ENCODE assay signal across 8 cellular contexts in genomic region chr6:144265390-144265789, GRCh38. TPM values are rescaled to one million over a fixed set of nuclear protein-coding genes. Genes with fewer than 3 reads are reported as not detected.
DNase-seq lines count a peak whose midpoint lies in the region; ATAC-seq, FAIRE-seq and TF ChIP-seq lines count a peak whose summit lies in the region.

No MANE protein-coding gene starts in this region.

- POLR2A ChIA-PET in A549 (lab: Yijun Ruan, JAX) = interaction anchor here (0.9 to 1.4 kb wide), 2 partner anchors 21 to 49 kb away, joined by 3 to 6 read pairs; no protein-coding TSS in a partner anchor
- POLR2A ChIA-PET in CD4-positive, alpha-beta T cell (lab: Charles Lee) = no interaction called here

- CTCF ChIA-PET in A549 (lab: Yijun Ruan, JAX) = interaction anchor here (0.9 to 1.6 kb wide), 5 partner anchors 13 to 49 kb away, joined by 3 to 5 read pairs (median 4); no protein-coding TSS in a partner anchor
- CTCF ChIA-PET in CD4-positive, alpha-beta T cell (lab: Charles Lee) = no interaction called here

- WGBS in A549 (ENCODE audit: missing lambda C conversion rate) = 6% methylated on average over 5 of the region's 5 CpGs
- 75 to 76% methylated on average over 5 of the region's 5 CpGs for WGBS in GM23248 (ENCODE audit: low coverage in 1 of 2, low lambda C conversion rate in 2 of 2, missing lambda C conversion rate in 2 of 2), 2 experiments

- no peak overlapping the region for H3K27ac Mint-ChIP-seq in CD4-positive, alpha-beta T cell

- no peaks in the 10 kb centered on the region for H3K4me1 Mint-ChIP-seq in CD4-positive, alpha-beta T cell (ENCODE audit: low read depth)

- H3K27ac ChIP-seq in A549 (peak overlapping the region; percentile 87 to 90), GM23248 (peak overlapping the region; percentile 88), skin epidermis (peak overlapping the region in 12 of 21 experiments; percentile 1 to 81 (median 50))
- no peak overlapping the region for H3K27ac ChIP-seq in CD4-positive, alpha-beta T cell (ENCODE audit: low read depth, low read length)

- H3K79me2 ChIP-seq in GM23248 (ENCODE audit: insufficient read depth) = no peaks in the 10 kb centered on the region

- H3K4me2 ChIP-seq in A549 (peak overlapping the region; percentile 90), GM23248 (ENCODE audit: unreplicated experiment) (peak overlapping the region; percentile 78)

- 0 out of 2 replicates have a peak overlapping the region, but pooled peaks have one; percentile 57 for H2AFZ ChIP-seq in GM23248

- TF ChIP-seq EP300 in A549 (IDR thresholded peaks at IDR 0.05) = no peak

- no peaks in the 10 kb centered on the region for H3K27me3 ChIP-seq in GM23248 (replicated peaks; ENCODE audit: insufficient read depth)
- H3K27me3 ChIP-seq in CD4-positive, alpha-beta T cell (ENCODE audit: control insufficient read depth, insufficient read depth, low read length) = no peaks in the 10 kb centered on the region

- peaks cover under 1% of the 10 kb centered on the region for H3K9me3 Mint-ChIP-seq in CD4-positive, alpha-beta T cell

- peaks cover 42% of the 10 kb centered on the region for H3F3A ChIP-seq in GM23248 (ENCODE audit: insufficient read depth)

- H3K9me2 ChIP-seq in GM23248 (ENCODE audit: insufficient read depth) = no peaks in the 10 kb centered on the region

- H3K9me3 ChIP-seq in A549 (no peaks in the 10 kb centered on the region), GM23248 (ENCODE audit: low read depth) (no peaks in the 10 kb centered on the region)
- H3K9me3 ChIP-seq in CD4-positive, alpha-beta T cell (ENCODE audit: control insufficient read depth, low read length) = no peaks in the 10 kb centered on the region

- H3K36me3 ChIP-seq in GM23248 (ENCODE audit: low read depth) = no peaks in the 10 kb centered on the region

- no peak for FAIRE-seq in A549 (lab: Jason Lieb, UNC)

- H3K4me1 ChIP-seq in A549 (peaks cover 37% of the 10 kb centered on the region), GM23248 (ENCODE audit: insufficient read depth) (peaks cover 41% of the 10 kb centered on the region)

- H3K27me3 Mint-ChIP-seq in CD4-positive, alpha-beta T cell = no peaks in the 10 kb centered on the region

- H3K4me3 ChIP-seq in A549 (peak overlapping the region; percentile 8; the same call in 2 of the 3 replicates), GM23248 (peak overlapping the region; percentile 40; the same call in 1 of the 2 replicates), NB4 (ENCODE audit: low read depth, low read length) (no peak overlapping the region), fibroblast of mammary gland (ENCODE audit: control insufficient read depth, low read depth, low read length) (no peak overlapping the region), skin epidermis (no peak overlapping the region)

- ATAC-seq in A549 = peak in 1 of 2 experiments; percentile 40; a peak in 3 of 6 replicates
- no peak for ATAC-seq in CD4-positive, alpha-beta T cell (ENCODE audit: poor library complexity)
- ATAC-seq in HG03439 (IDR thresholded peaks at IDR 0.05; ENCODE audit: unreplicated experiment) = no peak

- H4K20me1 ChIP-seq in GM23248 (ENCODE audit: insufficient read depth) = no peaks in the 10 kb centered on the region

- intact Hi-C loops in CD4-positive, alpha-beta T cell (cut with DNase I, micrococcal nuclease) = no loop called here

- no peaks in the 10 kb centered on the region for H3K36me3 Mint-ChIP-seq in CD4-positive, alpha-beta T cell (ENCODE audit: low read depth)

- peak overlapping the region; percentile 24; the same call in 1 of the 2 replicates for H3K9ac ChIP-seq in GM23248

- no peak for TF ChIP-seq RAD21 in A549 (conservative IDR thresholded peaks at IDR 0.05 in 1 of 2, IDR thresholded peaks at IDR 0.05 in 1 of 2)

- TF ChIP-seq CTCF in A549 (IDR thresholded peaks at IDR 0.05) = no peak
- TF ChIP-seq CTCF in NB4 (IDR thresholded peaks at IDR 0.05; ENCODE audit: low read depth, low read length) = no peak
- no peak for TF ChIP-seq CTCF in fibroblast of mammary gland (conservative IDR thresholded peaks at IDR 0.05; ENCODE audit: control insufficient read depth, insufficient read depth, low read depth, low read length)
- TF ChIP-seq CTCF in CD4-positive, alpha-beta T cell (IDR thresholded peaks at IDR 0.05) = no peak

- in situ Hi-C loops in GM23248 (cut with MboI) = no loop called here

- no peak for TF ChIP-seq POLR2A in A549 (IDR thresholded peaks at IDR 0.05; ENCODE audit: low read length)
- TF ChIP-seq POLR2A in NB4 (IDR thresholded peaks at IDR 0.05; ENCODE audit: extremely low read depth, insufficient read length) = no peak

- no peak overlapping the region for H3K4me3 Mint-ChIP-seq in CD4-positive, alpha-beta T cell

- DNase-seq in A549 (ENCODE audit: low read depth in 1 of 2, low spot score in 1 of 2) = peak; percentile 31 to 66
- peak; percentile 33 for DNase-seq in GM23248
- DNase-seq in NB4 (ENCODE audit: low read depth) = peak; percentile 21
- DNase-seq in fibroblast of mammary gland (ENCODE audit: low read depth) = peak; percentile 47
- no peak for DNase-seq in CD4-positive, alpha-beta T cell
- no peak for DNase-seq in NCI-H187 treated with DMSO at 0.1 percent for 48 hours (lab: John Stamatoyannopoulos, UW)

TF ChIP-seq in A549, 52 proteins besides CTCF, POLR2A, EP300 and RAD21:
- TF ChIP-seq NFE2L2 (conservative IDR thresholded peaks at IDR 0.05; ENCODE audit: low read length) (no peak), ESRRA (IDR thresholded peaks at IDR 0.05; ENCODE audit: borderline replicate concordance, low read length) (no peak), TP53 (CRISPR knock-in tag; IDR thresholded peaks at IDR 0.05) (no peak), ZNF302 (CRISPR knock-in tag; IDR thresholded peaks at IDR 0.05) (no peak), HDAC2 (IDR thresholded peaks at IDR 0.05) (no peak), EHF (CRISPR knock-in tag; IDR thresholded peaks at IDR 0.05) (no peak), CBX2 (IDR thresholded peaks at IDR 0.05; ENCODE audit: borderline replicate concordance, low read depth) (no peak), MYC (IDR thresholded peaks at IDR 0.05; ENCODE audit: borderline replicate concordance, low read length) (no peak), ELK1 (IDR thresholded peaks at IDR 0.05; ENCODE audit: low read depth, low read length) (no peak), GATA3 (IDR thresholded peaks at IDR 0.05; ENCODE audit: borderline replicate concordance) (no peak), FOSB (CRISPR knock-in tag; IDR thresholded peaks at IDR 0.05) (no peak), BHLHE40 (IDR thresholded peaks at IDR 0.05; ENCODE audit: low read depth, low read length) (no peak), FOSL2 (IDR thresholded peaks at IDR 0.05) (no peak), FOSL2 (CRISPR knock-in tag; IDR thresholded peaks at IDR 0.05) (no peak), PHF8 (IDR thresholded peaks at IDR 0.05; ENCODE audit: borderline replicate concordance, low read depth) (no peak), MAZ (IDR thresholded peaks at IDR 0.05; ENCODE audit: borderline replicate concordance, low read depth, low read length) (no peak), CBX8 (IDR thresholded peaks at IDR 0.05) (no peak), POLR2AphosphoS2 (conservative IDR thresholded peaks at IDR 0.05; ENCODE audit: low read length) (no peak)
- TF ChIP-seq, protein P1, sequence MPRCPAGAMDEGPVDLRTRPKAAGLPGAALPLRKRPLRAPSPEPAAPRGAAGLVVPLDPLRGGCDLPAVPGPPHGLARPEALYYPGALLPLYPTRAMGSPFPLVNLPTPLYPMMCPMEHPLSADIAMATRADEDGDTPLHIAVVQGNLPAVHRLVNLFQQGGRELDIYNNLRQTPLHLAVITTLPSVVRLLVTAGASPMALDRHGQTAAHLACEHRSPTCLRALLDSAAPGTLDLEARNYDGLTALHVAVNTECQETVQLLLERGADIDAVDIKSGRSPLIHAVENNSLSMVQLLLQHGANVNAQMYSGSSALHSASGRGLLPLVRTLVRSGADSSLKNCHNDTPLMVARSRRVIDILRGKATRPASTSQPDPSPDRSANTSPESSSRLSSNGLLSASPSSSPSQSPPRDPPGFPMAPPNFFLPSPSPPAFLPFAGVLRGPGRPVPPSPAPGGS (IDR thresholded peaks at IDR 0.05) = no peak
- TF ChIP-seq, protein P2, sequence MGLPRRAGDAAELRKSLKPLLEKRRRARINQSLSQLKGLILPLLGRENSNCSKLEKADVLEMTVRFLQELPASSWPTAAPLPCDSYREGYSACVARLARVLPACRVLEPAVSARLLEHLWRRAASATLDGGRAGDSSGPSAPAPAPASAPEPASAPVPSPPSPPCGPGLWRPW (IDR thresholded peaks at IDR 0.05) = no peak
- TF ChIP-seq, protein P3, sequence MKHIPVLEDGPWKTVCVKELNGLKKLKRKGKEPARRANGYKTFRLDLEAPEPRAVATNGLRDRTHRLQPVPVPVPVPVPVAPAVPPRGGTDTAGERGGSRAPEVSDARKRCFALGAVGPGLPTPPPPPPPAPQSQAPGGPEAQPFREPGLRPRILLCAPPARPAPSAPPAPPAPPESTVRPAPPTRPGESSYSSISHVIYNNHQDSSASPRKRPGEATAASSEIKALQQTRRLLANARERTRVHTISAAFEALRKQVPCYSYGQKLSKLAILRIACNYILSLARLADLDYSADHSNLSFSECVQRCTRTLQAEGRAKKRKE (CRISPR knock-in tag; IDR thresholded peaks at IDR 0.05; ENCODE audit: low read depth) = no peak

RNA-seq across cellular contexts. Expression of gene UTRN, which starts 19.7 kb away (rescaled TPM):
- polyA plus RNA-seq in A549 (2011; rRNA removed) (20.8 and 30.6 TPM in 2 replicates), A549 (2017; fragmentation: RNase III; extraction: RNeasy Plus Mini Kit Qiagen cat#74134 plus additional on column Dnase treatment) (10.6 to 11.3 TPM (median 11.2 TPM) in 3 replicates), GM23248 (2016; fragmentation: Nextera tagmentation; extraction: Ambion mirVana) (46.6 and 49.4 TPM in 2 replicates)
- 3.5 TPM in 2 replicates for polyA plus RNA-seq in A549 (2012; cell fraction: cytosol; rRNA removed)
- 5.8 and 9.8 TPM in 2 replicates for polyA plus RNA-seq in A549 (2012; cell fraction: nucleus; rRNA removed)
- 34.9 and 37.7 TPM in 2 replicates for polyA minus RNA-seq in A549 (2011; rRNA and poly(A)+ RNA removed)
- total RNA-seq in GM23248 (2014; rRNA removed; shearing (Covaris generic)) = 103 TPM in 2 replicates
- 100 to 1,000 TPM; 143 to 153 TPM for total RNA-seq in CD4-positive, alpha-beta T cell

Comparison
In these comparisons a context has a peak if more than half of its experiments do, and no peak if none do; other contexts are left out.
1. DNase-seq: peak in A549 (2 of 2), GM23248 (single experiment), NB4 (single experiment) and fibroblast of mammary gland (single experiment); none in CD4-positive, alpha-beta T cell (0 of 10) and NCI-H187 treated with DMSO at 0.1 percent for 48 hours (single experiment).
2. H3K4me3 ChIP-seq: peak in A549 (single experiment) and GM23248 (single experiment); none in NB4 (single experiment), fibroblast of mammary gland (single experiment) and skin epidermis (0 of 7).